In the genomic region with DNA sequence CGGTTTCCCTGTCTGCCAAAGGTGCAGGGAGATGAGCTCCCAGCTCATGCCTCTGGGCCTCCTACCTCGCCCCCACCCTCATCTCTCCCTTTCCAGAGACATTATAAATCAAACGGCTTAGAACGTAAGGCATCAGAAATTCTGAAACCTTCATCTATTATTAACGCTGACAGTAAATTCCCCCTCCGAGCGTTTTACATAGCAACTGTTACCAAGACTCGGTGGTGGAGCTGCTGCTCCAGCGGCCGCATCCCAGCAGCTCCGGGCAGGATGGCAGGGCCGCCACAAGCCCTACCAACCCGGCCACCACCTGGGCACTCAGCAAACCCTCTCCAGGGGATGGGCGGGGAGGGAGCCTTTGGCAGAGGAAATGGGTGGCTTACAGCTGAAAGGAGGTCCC, we compare ENCODE assay signal across 13 cellular contexts.
DNase-seq lines count a peak whose midpoint lies in the region; ATAC-seq, FAIRE-seq and TF ChIP-seq lines count a peak whose summit lies in the region.
"Had no signal": no experiment of that assay in that cellular context is flagged by ENCODE, and none has a peak within 500 bp of the region (broad histone marks: within the 10 kb centered on the region; RNA-seq: fewer than 3 reads in every experiment).

No MANE protein-coding gene starts in this region.

- no peak overlapping the region for H3K4me2 ChIP-seq in mammary epithelial cell (ENCODE audit: insufficient read depth, low read depth, low read length)
- H3K4me2 ChIP-seq: neural progenitor cell had no signal

- peak overlapping the region; percentile 82 to 90 for H3K27ac ChIP-seq in right atrium auricular region
- no peak overlapping the region for H3K27ac ChIP-seq in colonic mucosa
- H3K27ac ChIP-seq in small intestine (ENCODE audit: low read depth in 1 of 2, low read length in 1 of 2) = peak overlapping the region in 1 of 2 donors; percentile 8
- H3K27ac ChIP-seq in mammary epithelial cell (ENCODE audit: insufficient read depth, low read depth, low read length) = no peak overlapping the region
- H3K27ac ChIP-seq: breast epithelium, neural progenitor cell had no signal

- H3K36me3 ChIP-seq in right atrium auricular region = no peaks in the 10 kb centered on the region
- H3K36me3 ChIP-seq in endocrine pancreas (ENCODE audit: control insufficient read depth, insufficient read depth, low read length) = no peaks in the 10 kb centered on the region
- no peaks in the 10 kb centered on the region for H3K36me3 ChIP-seq in colonic mucosa
- H3K36me3 ChIP-seq in small intestine (ENCODE audit: control insufficient read depth in 2 of 2, insufficient read depth in 2 of 2, low read length in 2 of 2) = no peaks in the 10 kb centered on the region
- H3K36me3 ChIP-seq in mammary epithelial cell (ENCODE audit: insufficient read depth, low read length) = no peaks in the 10 kb centered on the region
- H3K36me3 ChIP-seq: breast epithelium, neural progenitor cell had no signal

- in situ Hi-C loops in mammary epithelial cell (cut with MboI; ENCODE audit: low sequenced_read_pairs in 2 of 2) = no loop called here

- H3K27me3 ChIP-seq in right atrium auricular region (no peaks in the 10 kb centered on the region), endocrine pancreas (ENCODE audit: control insufficient read depth, insufficient read depth, low read length) (no peaks in the 10 kb centered on the region), colonic mucosa (no peaks in the 10 kb centered on the region), small intestine (ENCODE audit: control insufficient read depth in 2 of 2, insufficient read depth in 2 of 2, low read length in 2 of 2) (no peaks in the 10 kb centered on the region), mammary epithelial cell (ENCODE audit: insufficient read depth, low read length) (no peaks in the 10 kb centered on the region)
- H3K27me3 ChIP-seq: breast epithelium, neural progenitor cell had no signal

- DNase-seq in right atrium auricular region (ENCODE audit: low spot score) = no peak
- DNase-seq in cardiac septum (ENCODE audit: low spot score) = no peak
- peak; percentile 0 for DNase-seq in NCI-H774 (lab: John Stamatoyannopoulos, UW)
- no peak for DNase-seq in colonic mucosa
- no peak for DNase-seq in small intestine
- no peak for DNase-seq in mammary epithelial cell
- DNase-seq: activated CD8-positive, alpha-beta memory T cell treated with anti-CD3 and anti-CD28 coated beads for 24 hours; stimulated activated naive CD4-positive, alpha-beta T cell treated with Interleukin-2 at 50 U/mL for 16 hours had no signal

- H3K9me3 ChIP-seq in right atrium auricular region (no peaks in the 10 kb centered on the region), endocrine pancreas (ENCODE audit: control insufficient read depth, low read length) (no peaks in the 10 kb centered on the region), colonic mucosa (no peaks in the 10 kb centered on the region), small intestine (ENCODE audit: control insufficient read depth, low read depth) (no peaks in the 10 kb centered on the region), mammary epithelial cell (replicated peaks; ENCODE audit: insufficient read depth, low read length) (no peaks in the 10 kb centered on the region)
- H3K9me3 ChIP-seq: breast epithelium had no signal

- TF ChIP-seq CTCF in right atrium auricular region (IDR thresholded peaks at IDR 0.05) (no peak), colonic mucosa (IDR thresholded peaks at IDR 0.05) (no peak), mammary epithelial cell (conservative IDR thresholded peaks at IDR 0.05 in 1 of 2, IDR thresholded peaks at IDR 0.05 in 1 of 2; ENCODE audit: extremely low read depth in 1 of 2, insufficient read depth in 1 of 2, low read depth in 1 of 2, low read length in 2 of 2) (no peak)

- intact Hi-C loops in cardiac septum (cut with DNase I) (no loop called here), colonic mucosa (cut with DNase I) (no loop called here), mammary epithelial cell (cut with micrococcal nuclease) (no loop called here)

- no peak overlapping the region for H3K4me3 ChIP-seq in right atrium auricular region
- H3K4me3 ChIP-seq in endocrine pancreas (ENCODE audit: control insufficient read depth, insufficient read depth, low read length) = no peak overlapping the region
- H3K4me3 ChIP-seq in colonic mucosa = no peak overlapping the region
- H3K4me3 ChIP-seq in small intestine (ENCODE audit: low read depth in 1 of 2, low read length in 2 of 2) = no peak overlapping the region
- no peak overlapping the region for H3K4me3 ChIP-seq in mammary epithelial cell (replicated peaks in 1 of 3; ENCODE audit: insufficient read depth in 1 of 3, low read depth in 2 of 3, low read length in 3 of 3)
- H3K4me3 ChIP-seq: breast epithelium, neural progenitor cell had no signal

- no peak for ATAC-seq in GM21576 (IDR thresholded peaks at IDR 0.05; ENCODE audit: unreplicated experiment)
- ATAC-seq: SK-N-SH treated with all-trans-retinoic acid at 6 μM for 48 hours had no signal

- H4K20me1 ChIP-seq in mammary epithelial cell (ENCODE audit: insufficient read depth, low read length) = no peaks in the 10 kb centered on the region

- no TSS peak for BruUV-seq in mammary epithelial cell (replicated peaks; lab: Mats Ljungman, UMichigan)

- peaks cover 96% of the 10 kb centered on the region for H3K79me2 ChIP-seq in mammary epithelial cell (ENCODE audit: insufficient read depth, low read length)

- H3K9ac ChIP-seq in endocrine pancreas (ENCODE audit: control insufficient read depth, insufficient read depth, low read length) (peak overlapping the region; percentile 11), colonic mucosa (ENCODE audit: low read depth in 2 of 2, low read length in 2 of 2) (no peak overlapping the region), mammary epithelial cell (ENCODE audit: insufficient read depth, low read length) (no peak overlapping the region)
- H3K9ac ChIP-seq: neural progenitor cell had no signal

- WGBS in small intestine, 3 donors = 72 to 87% (median 86%) methylated on average over 14 of the region's 14 CpGs
- 93% methylated on average over 12 of the region's 14 CpGs for WGBS in mammary epithelial cell (ENCODE audit: low coverage, missing lambda C conversion rate)

- FAIRE-seq in small intestine (lab: Jason Lieb, UNC) = no peak

- H2AFZ ChIP-seq in mammary epithelial cell (ENCODE audit: low read depth, low read length) = no peak overlapping the region
- H2AFZ ChIP-seq: neural progenitor cell had no signal

- dilution Hi-C loops in mammary epithelial cell (cut with HindIII; ENCODE audit: low sequenced_read_pairs) = no loop called here

- peaks cover 2 to 79% of the 10 kb centered on the region in 2 donors for H3K4me1 ChIP-seq in right atrium auricular region
- H3K4me1 ChIP-seq in endocrine pancreas (ENCODE audit: control insufficient read depth, insufficient read depth, low read length) = no peaks in the 10 kb centered on the region
- peaks cover 2% of the 10 kb centered on the region for H3K4me1 ChIP-seq in colonic mucosa
- H3K4me1 ChIP-seq in small intestine (ENCODE audit: control insufficient read depth in 2 of 2, insufficient read depth in 1 of 2, low read depth in 1 of 2, low read length in 1 of 2) = peaks cover 2 to 3% of the 10 kb centered on the region in 2 donors
- H3K4me1 ChIP-seq in mammary epithelial cell (ENCODE audit: insufficient read depth, low read length) = peaks cover 10% of the 10 kb centered on the region

- CTCF ChIA-PET in mammary epithelial cell (lab: Charles Lee; ENCODE audit: low non-redundant PET) = no interaction called here

Comparison
In these comparisons a context has a peak if more than half of its experiments do, and no peak if none do; other contexts are left out.
1. H3K27ac ChIP-seq: peak in right atrium auricular region (2 of 2); none in colonic mucosa (single experiment) and mammary epithelial cell (single experiment).